ENCODE assay signal across 15 cellular contexts in the genomic region with DNA sequence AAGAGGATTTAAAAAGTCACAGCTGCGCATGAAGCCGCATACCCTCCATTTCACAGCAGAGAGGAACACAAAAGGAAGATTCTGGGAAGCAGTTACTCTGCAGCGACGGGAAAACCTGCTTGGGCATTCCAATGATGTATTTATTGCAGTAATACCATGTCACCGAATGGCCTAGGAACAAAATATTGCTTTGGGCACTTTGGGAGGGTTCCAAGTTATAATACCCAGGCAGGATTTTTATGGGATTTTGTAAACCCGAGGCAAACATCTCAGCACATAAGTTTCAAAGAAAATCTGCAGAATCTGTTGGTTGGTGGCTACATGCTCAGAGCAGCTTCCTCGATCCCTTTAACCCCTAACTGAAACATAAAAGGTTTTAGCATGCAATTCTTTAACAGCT.
DNase-seq lines count a peak whose midpoint lies in the region; ATAC-seq and TF ChIP-seq lines count a peak whose summit lies in the region.
"Had no signal": no experiment of that assay in that cellular context is flagged by ENCODE, and none has a peak within 500 bp of the region (broad histone marks: within the 10 kb centered on the region; RNA-seq: fewer than 3 reads in every experiment).

No MANE protein-coding gene starts in this region.

- H3K4me1 ChIP-seq in hepatocyte (ENCODE audit: insufficient read depth) (peaks cover 9% of the 10 kb centered on the region), stomach (peaks cover 14 to 56% (median 31%) of the 10 kb centered on the region in 4 donors)

- POLR2A ChIA-PET in WTC11 (lab: Charles Lee), result no interaction called here

- no peak for TF ChIP-seq EP300 in stomach (IDR thresholded peaks at IDR 0.05)

- ATAC-seq in WTC11 (no peak), HG02840 (IDR thresholded peaks at IDR 0.05; ENCODE audit: low FRiP score, unreplicated experiment) (no peak)

- H3K9me2 ChIP-seq in hepatocyte (replicated peaks; ENCODE audit: insufficient read depth), result no peaks in the 10 kb centered on the region

- H3K27me3 ChIP-seq in hepatocyte (no peaks in the 10 kb centered on the region), stomach (no peaks in the 10 kb centered on the region)
- H3K27me3 ChIP-seq: neutrophil had no signal

- H3K9me3 ChIP-seq in hepatocyte (ENCODE audit: low read depth) (no peaks in the 10 kb centered on the region), stomach (no peaks in the 10 kb centered on the region)
- H3K9me3 ChIP-seq: neutrophil had no signal

- H3K36me3 Mint-ChIP-seq in WTC11, result no peaks in the 10 kb centered on the region

- CTCF ChIA-PET in WTC11 (lab: Charles Lee), result interaction anchor here (1.1 kb wide), 1 partner anchor 104 kb away, joined by 3 read pairs; no protein-coding TSS in a partner anchor

- intact Hi-C loops in stomach (cut with DNase I; ENCODE audit: low total_unique reads), result no loop called here

- no peak for TF ChIP-seq POLR2A in stomach (IDR thresholded peaks at IDR 0.05)

- peak overlapping the region; percentile 60 for H3K4me2 ChIP-seq in hepatocyte
- H3K4me2 ChIP-seq: KMS-11 had no signal

- TF ChIP-seq CTCF in LNCaP clone FGC (IDR thresholded peaks at IDR 0.05; ENCODE audit: control insufficient read depth, extremely low read depth, insufficient read depth), result no peak
- no peak for TF ChIP-seq CTCF in WTC11 (IDR thresholded peaks at IDR 0.05)
- TF ChIP-seq CTCF in hepatocyte (IDR thresholded peaks at IDR 0.05; ENCODE audit: poor library complexity), result no peak
- no peak for TF ChIP-seq CTCF in stomach (IDR thresholded peaks at IDR 0.05)

- H2AFZ ChIP-seq in hepatocyte, result no peak overlapping the region

- no peaks in the 10 kb centered on the region for H3K27me3 Mint-ChIP-seq in WTC11 (ENCODE audit: low read depth)

- H3K4me3 ChIP-seq in LNCaP clone FGC (ENCODE audit: low read depth, low read length) (peak overlapping the region; percentile 33), hepatocyte (no peak overlapping the region), stomach (no peak overlapping the region)

- H3K4me3 Mint-ChIP-seq in WTC11, result no peak overlapping the region
- H3K4me3 Mint-ChIP-seq: T-helper 2 cell treated with Interferon-gamma antibody and Interleukin-4, amounts not matched to agents 5 μg/mL and 100 μg/mL, for 36 hours had no signal

- H4K20me1 ChIP-seq in hepatocyte (ENCODE audit: insufficient read depth, poor library complexity, severe bottlenecking), result peaks cover 2% of the 10 kb centered on the region

- WGBS in hepatocyte (ENCODE audit: low lambda C conversion rate, missing lambda C conversion rate), result 50% methylated on average over 7 of the region's 7 CpGs
- 69 to 85% (median 75%) methylated on average over 7 of the region's 7 CpGs for WGBS in stomach, 5 donors

- peaks cover 68% of the 10 kb centered on the region for H3K4me1 Mint-ChIP-seq in WTC11

- no peaks in the 10 kb centered on the region for H3K79me2 ChIP-seq in hepatocyte

- no peaks in the 10 kb centered on the region for H3K36me3 ChIP-seq in hepatocyte (replicated peaks; ENCODE audit: insufficient read depth, low read depth)
- no peaks in the 10 kb centered on the region for H3K36me3 ChIP-seq in stomach

- H3K27ac ChIP-seq in hepatocyte (peak overlapping the region; percentile 57), stomach (peak overlapping the region in 3 of 5 donors; percentile 39 to 74 (median 63))
- H3K27ac ChIP-seq: KMS-11, neutrophil had no signal

- peak; percentile 99 for DNase-seq in LNCaP clone FGC (ENCODE audit: low read depth)
- DNase-seq in WTC11 (ENCODE audit: low spot score), result no peak
- DNase-seq in hepatocyte (ENCODE audit: low spot score), result no peak
- no peak for DNase-seq in stomach
- DNase-seq in NCI-H1092 (lab: John Stamatoyannopoulos, UW), result no peak
- no peak for DNase-seq in DMS79 (lab: John Stamatoyannopoulos, UW)
- DNase-seq: Calu3, mesenchymal stem cell, NCI-H1105 treated with DMSO at 0.1 percent for 48 hours, NCI-H526 treated with DMSO at 0.1 percent for 48 hours had no signal

- no peaks in the 10 kb centered on the region for H3K9me3 Mint-ChIP-seq in WTC11
- H3K9me3 Mint-ChIP-seq: activated T-helper 2 cell treated with anti-CD3 and anti-CD28 coated beads, Interferon-gamma antibody, Interleukin-2, Interleukin-4, amounts not matched to agents 10 μg/mL and 5 μg/mL and 100 μg/mL, durations not matched to agents 14 hours and 24 hours and 36 hours; T-helper 2 cell treated with Interferon-gamma antibody and Interleukin-4, amounts not matched to agents 5 μg/mL and 100 μg/mL, for 36 hours had no signal

- H3K27ac Mint-ChIP-seq in WTC11, result peak overlapping the region; percentile 75
- H3K27ac Mint-ChIP-seq: activated T-helper 2 cell treated with anti-CD3 and anti-CD28 coated beads, Interferon-gamma antibody, Interleukin-2, Interleukin-4, amounts not matched to agents 10 μg/mL and 5 μg/mL and 100 μg/mL, durations not matched to agents 14 hours and 24 hours and 36 hours; T-helper 2 cell treated with Interferon-gamma antibody and Interleukin-4, amounts not matched to agents 5 μg/mL and 100 μg/mL, for 36 hours had no signal

TF ChIP-seq in WTC11, 78 proteins besides CTCF, POLR2A, EP300 and RAD21 (continues in another document):
- TF ChIP-seq GRHL2 (CRISPR knock-in tag; IDR thresholded peaks at IDR 0.05; ENCODE audit: insufficient replicate concordance, severe bottlenecking) (no peak), CREM (CRISPR knock-in tag; IDR thresholded peaks at IDR 0.05) (no peak), IRF2 (CRISPR knock-in tag; IDR thresholded peaks at IDR 0.05; ENCODE audit: borderline replicate concordance, low read depth) (no peak), TP53 (CRISPR knock-in tag; IDR thresholded peaks at IDR 0.05) (no peak), SMAD3 (CRISPR knock-in tag; IDR thresholded peaks at IDR 0.05; ENCODE audit: borderline replicate concordance) (no peak), OVOL2 (CRISPR knock-in tag; IDR thresholded peaks at IDR 0.05; ENCODE audit: borderline replicate concordance) (no peak)
- TF ChIP-seq, protein P1, sequence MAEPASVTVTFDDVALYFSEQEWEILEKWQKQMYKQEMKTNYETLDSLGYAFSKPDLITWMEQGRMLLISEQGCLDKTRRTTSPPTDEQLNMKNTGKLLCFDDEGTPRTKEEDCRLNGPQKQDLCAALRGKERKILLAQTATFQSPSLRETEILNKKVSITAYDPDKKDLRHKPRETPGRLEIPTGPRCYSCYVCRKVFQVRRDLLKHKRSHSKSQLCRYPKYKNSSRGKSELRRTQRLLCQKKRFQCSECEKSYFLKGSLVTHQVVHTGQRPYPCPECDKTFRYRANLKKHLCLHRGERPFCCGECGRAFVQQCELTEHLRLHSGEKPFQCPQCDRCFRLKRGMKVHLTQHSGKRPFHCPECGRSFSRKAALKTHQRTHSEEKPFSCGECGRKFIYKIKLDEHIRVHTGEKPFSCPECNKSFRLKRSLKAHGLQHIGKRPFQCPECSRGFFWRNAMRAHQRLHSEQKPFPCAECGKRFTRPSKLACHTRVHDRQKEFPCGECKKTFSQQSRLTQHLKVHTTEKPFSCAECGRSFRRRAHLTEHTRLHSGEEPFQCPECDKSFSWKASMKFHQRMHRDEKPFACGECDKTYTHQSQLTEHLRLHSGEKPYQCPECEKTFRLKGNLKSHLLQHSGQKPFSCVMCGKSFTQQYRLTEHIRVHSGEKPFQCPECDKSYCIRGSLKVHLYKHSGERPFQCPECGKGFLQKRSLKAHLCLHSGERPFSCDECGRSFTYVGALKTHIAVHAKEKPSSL (CRISPR knock-in tag; conservative IDR thresholded peaks at IDR 0.05), result no peak
- TF ChIP-seq, protein P2, sequence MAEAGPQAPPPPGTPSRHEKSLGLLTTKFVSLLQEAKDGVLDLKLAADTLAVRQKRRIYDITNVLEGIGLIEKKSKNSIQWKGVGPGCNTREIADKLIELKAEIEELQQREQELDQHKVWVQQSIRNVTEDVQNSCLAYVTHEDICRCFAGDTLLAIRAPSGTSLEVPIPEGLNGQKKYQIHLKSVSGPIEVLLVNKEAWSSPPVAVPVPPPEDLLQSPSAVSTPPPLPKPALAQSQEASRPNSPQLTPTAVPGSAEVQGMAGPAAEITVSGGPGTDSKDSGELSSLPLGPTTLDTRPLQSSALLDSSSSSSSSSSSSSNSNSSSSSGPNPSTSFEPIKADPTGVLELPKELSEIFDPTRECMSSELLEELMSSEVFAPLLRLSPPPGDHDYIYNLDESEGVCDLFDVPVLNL (CRISPR knock-in tag; IDR thresholded peaks at IDR 0.05; ENCODE audit: borderline replicate concordance, low read depth), result no peak
- TF ChIP-seq, protein P3, sequence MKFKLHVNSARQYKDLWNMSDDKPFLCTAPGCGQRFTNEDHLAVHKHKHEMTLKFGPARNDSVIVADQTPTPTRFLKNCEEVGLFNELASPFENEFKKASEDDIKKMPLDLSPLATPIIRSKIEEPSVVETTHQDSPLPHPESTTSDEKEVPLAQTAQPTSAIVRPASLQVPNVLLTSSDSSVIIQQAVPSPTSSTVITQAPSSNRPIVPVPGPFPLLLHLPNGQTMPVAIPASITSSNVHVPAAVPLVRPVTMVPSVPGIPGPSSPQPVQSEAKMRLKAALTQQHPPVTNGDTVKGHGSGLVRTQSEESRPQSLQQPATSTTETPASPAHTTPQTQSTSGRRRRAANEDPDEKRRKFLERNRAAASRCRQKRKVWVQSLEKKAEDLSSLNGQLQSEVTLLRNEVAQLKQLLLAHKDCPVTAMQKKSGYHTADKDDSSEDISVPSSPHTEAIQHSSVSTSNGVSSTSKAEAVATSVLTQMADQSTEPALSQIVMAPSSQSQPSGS (CRISPR knock-in tag; IDR thresholded peaks at IDR 0.05; ENCODE audit: borderline replicate concordance, low read depth), result no peak
